Comparison of ENCODE assay signal across 1 cellular context in genomic region chr18:9617006-9617542, GRCh38.
TF ChIP-seq lines count a peak whose summit lies in the region.

No MANE protein-coding gene starts in this region.

TF ChIP-seq in K562, 482 proteins besides CTCF, POLR2A, EP300 and RAD21 (continued from another document):
- TF ChIP-seq HOMEZ (CRISPR knock-in tag; IDR thresholded peaks at IDR 0.05) (no peak), SPI1 (IDR thresholded peaks at IDR 0.05; ENCODE audit: borderline replicate concordance, low read depth, low read length) (no peak), HDAC8 (tag; IDR thresholded peaks at IDR 0.05) (no peak), ZNF398 (CRISPR knock-in tag; IDR thresholded peaks at IDR 0.05) (no peak), ZBTB17 (CRISPR knock-in tag; IDR thresholded peaks at IDR 0.05) (peak; percentile 15; the same call in 1 of the 2 replicates), ZBTB2 (IDR thresholded peaks at IDR 0.05) (no peak), KAT7 (CRISPR knock-in tag; IDR thresholded peaks at IDR 0.05; ENCODE audit: borderline replicate concordance) (no peak), EZH2 (IDR thresholded peaks at IDR 0.05; ENCODE audit: borderline replicate concordance, low read depth, low read length) (no peak)
